2 cellular contexts compared by ENCODE assay signal in the genomic region with DNA sequence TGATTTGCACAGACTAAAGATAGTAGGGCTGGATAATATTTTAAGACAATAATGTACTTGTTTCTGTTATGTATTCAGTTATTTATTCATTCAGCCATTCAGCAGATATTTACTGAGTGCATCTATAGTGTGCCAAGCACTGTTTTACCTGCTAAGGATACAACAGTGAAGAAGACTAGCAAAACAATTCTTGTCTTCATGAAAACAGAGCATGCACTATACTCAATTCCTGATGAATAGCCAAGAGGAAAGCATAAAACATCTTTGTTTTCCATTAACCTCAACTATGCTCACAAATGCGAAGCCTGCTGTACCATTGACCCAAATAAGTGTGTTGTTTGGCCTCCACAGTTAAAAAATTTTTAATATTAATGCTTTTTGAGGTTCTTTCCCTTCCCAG.
TF ChIP-seq lines count a peak whose summit lies in the region.

No MANE protein-coding gene starts in this region.

TF ChIP-seq in SK-N-SH, 30 proteins besides CTCF, POLR2A, EP300 and RAD21 (continued from another document):
- TF ChIP-seq, protein P1, sequence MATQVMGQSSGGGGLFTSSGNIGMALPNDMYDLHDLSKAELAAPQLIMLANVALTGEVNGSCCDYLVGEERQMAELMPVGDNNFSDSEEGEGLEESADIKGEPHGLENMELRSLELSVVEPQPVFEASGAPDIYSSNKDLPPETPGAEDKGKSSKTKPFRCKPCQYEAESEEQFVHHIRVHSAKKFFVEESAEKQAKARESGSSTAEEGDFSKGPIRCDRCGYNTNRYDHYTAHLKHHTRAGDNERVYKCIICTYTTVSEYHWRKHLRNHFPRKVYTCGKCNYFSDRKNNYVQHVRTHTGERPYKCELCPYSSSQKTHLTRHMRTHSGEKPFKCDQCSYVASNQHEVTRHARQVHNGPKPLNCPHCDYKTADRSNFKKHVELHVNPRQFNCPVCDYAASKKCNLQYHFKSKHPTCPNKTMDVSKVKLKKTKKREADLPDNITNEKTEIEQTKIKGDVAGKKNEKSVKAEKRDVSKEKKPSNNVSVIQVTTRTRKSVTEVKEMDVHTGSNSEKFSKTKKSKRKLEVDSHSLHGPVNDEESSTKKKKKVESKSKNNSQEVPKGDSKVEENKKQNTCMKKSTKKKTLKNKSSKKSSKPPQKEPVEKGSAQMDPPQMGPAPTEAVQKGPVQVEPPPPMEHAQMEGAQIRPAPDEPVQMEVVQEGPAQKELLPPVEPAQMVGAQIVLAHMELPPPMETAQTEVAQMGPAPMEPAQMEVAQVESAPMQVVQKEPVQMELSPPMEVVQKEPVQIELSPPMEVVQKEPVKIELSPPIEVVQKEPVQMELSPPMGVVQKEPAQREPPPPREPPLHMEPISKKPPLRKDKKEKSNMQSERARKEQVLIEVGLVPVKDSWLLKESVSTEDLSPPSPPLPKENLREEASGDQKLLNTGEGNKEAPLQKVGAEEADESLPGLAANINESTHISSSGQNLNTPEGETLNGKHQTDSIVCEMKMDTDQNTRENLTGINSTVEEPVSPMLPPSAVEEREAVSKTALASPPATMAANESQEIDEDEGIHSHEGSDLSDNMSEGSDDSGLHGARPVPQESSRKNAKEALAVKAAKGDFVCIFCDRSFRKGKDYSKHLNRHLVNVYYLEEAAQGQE (IDR thresholded peaks at IDR 0.05; ENCODE audit: low read depth, low read length), result no peak
- no peak for TF ChIP-seq MXI1 (IDR thresholded peaks at IDR 0.05; ENCODE audit: low read depth, low read length)
- TF ChIP-seq, protein P2, sequence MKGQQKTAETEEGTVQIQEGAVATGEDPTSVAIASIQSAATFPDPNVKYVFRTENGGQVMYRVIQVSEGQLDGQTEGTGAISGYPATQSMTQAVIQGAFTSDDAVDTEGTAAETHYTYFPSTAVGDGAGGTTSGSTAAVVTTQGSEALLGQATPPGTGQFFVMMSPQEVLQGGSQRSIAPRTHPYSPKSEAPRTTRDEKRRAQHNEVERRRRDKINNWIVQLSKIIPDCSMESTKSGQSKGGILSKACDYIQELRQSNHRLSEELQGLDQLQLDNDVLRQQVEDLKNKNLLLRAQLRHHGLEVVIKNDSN (IDR thresholded peaks at IDR 0.05; ENCODE audit: borderline replicate concordance, low read depth), result no peak
- TF ChIP-seq, protein P3, sequence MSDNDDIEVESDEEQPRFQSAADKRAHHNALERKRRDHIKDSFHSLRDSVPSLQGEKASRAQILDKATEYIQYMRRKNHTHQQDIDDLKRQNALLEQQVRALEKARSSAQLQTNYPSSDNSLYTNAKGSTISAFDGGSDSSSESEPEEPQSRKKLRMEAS (IDR thresholded peaks at IDR 0.05; ENCODE audit: low read depth), result no peak
- TF ChIP-seq RFX5 (IDR thresholded peaks at IDR 0.05; ENCODE audit: low read length), result no peak
- no peak for TF ChIP-seq MEF2A (IDR thresholded peaks at IDR 0.05; ENCODE audit: borderline replicate concordance, low read depth)

TF ChIP-seq in SK-N-SH treated with all-trans-retinoic acid at 6 μM for 48 hours, 23 proteins besides CTCF, POLR2A, EP300 and RAD21 (continued from another document):
- TF ChIP-seq, protein P4, sequence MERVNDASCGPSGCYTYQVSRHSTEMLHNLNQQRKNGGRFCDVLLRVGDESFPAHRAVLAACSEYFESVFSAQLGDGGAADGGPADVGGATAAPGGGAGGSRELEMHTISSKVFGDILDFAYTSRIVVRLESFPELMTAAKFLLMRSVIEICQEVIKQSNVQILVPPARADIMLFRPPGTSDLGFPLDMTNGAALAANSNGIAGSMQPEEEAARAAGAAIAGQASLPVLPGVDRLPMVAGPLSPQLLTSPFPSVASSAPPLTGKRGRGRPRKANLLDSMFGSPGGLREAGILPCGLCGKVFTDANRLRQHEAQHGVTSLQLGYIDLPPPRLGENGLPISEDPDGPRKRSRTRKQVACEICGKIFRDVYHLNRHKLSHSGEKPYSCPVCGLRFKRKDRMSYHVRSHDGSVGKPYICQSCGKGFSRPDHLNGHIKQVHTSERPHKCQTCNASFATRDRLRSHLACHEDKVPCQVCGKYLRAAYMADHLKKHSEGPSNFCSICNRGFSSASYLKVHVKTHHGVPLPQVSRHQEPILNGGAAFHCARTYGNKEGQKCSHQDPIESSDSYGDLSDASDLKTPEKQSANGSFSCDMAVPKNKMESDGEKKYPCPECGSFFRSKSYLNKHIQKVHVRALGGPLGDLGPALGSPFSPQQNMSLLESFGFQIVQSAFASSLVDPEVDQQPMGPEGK (CRISPR knock-in tag; IDR thresholded peaks at IDR 0.05; ENCODE audit: borderline replicate concordance), result no peak
- TF ChIP-seq PPARA (CRISPR knock-in tag; IDR thresholded peaks at IDR 0.05; ENCODE audit: borderline replicate concordance) (no peak), ZC3H10 (CRISPR knock-in tag; IDR thresholded peaks at IDR 0.05) (no peak)
- TF ChIP-seq, protein P5, sequence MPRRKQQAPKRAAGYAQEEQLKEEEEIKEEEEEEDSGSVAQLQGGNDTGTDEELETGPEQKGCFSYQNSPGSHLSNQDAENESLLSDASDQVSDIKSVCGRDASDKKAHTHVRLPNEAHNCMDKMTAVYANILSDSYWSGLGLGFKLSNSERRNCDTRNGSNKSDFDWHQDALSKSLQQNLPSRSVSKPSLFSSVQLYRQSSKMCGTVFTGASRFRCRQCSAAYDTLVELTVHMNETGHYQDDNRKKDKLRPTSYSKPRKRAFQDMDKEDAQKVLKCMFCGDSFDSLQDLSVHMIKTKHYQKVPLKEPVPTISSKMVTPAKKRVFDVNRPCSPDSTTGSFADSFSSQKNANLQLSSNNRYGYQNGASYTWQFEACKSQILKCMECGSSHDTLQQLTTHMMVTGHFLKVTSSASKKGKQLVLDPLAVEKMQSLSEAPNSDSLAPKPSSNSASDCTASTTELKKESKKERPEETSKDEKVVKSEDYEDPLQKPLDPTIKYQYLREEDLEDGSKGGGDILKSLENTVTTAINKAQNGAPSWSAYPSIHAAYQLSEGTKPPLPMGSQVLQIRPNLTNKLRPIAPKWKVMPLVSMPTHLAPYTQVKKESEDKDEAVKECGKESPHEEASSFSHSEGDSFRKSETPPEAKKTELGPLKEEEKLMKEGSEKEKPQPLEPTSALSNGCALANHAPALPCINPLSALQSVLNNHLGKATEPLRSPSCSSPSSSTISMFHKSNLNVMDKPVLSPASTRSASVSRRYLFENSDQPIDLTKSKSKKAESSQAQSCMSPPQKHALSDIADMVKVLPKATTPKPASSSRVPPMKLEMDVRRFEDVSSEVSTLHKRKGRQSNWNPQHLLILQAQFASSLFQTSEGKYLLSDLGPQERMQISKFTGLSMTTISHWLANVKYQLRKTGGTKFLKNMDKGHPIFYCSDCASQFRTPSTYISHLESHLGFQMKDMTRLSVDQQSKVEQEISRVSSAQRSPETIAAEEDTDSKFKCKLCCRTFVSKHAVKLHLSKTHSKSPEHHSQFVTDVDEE (CRISPR knock-in tag; IDR thresholded peaks at IDR 0.05), result no peak
- TF ChIP-seq, protein P6, sequence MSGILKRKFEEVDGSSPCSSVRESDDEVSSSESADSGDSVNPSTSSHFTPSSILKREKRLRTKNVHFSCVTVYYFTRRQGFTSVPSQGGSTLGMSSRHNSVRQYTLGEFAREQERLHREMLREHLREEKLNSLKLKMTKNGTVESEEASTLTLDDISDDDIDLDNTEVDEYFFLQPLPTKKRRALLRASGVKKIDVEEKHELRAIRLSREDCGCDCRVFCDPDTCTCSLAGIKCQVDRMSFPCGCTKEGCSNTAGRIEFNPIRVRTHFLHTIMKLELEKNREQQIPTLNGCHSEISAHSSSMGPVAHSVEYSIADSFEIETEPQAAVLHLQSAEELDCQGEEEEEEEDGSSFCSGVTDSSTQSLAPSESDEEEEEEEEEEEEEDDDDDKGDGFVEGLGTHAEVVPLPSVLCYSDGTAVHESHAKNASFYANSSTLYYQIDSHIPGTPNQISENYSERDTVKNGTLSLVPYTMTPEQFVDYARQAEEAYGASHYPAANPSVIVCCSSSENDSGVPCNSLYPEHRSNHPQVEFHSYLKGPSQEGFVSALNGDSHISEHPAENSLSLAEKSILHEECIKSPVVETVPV (CRISPR knock-in tag; IDR thresholded peaks at IDR 0.05), result no peak
TF ChIP-seq in SK-N-SH treated with all-trans-retinoic acid at 6 μM for 48 hours: peak in this region for 0.
